In the genomic region with DNA sequence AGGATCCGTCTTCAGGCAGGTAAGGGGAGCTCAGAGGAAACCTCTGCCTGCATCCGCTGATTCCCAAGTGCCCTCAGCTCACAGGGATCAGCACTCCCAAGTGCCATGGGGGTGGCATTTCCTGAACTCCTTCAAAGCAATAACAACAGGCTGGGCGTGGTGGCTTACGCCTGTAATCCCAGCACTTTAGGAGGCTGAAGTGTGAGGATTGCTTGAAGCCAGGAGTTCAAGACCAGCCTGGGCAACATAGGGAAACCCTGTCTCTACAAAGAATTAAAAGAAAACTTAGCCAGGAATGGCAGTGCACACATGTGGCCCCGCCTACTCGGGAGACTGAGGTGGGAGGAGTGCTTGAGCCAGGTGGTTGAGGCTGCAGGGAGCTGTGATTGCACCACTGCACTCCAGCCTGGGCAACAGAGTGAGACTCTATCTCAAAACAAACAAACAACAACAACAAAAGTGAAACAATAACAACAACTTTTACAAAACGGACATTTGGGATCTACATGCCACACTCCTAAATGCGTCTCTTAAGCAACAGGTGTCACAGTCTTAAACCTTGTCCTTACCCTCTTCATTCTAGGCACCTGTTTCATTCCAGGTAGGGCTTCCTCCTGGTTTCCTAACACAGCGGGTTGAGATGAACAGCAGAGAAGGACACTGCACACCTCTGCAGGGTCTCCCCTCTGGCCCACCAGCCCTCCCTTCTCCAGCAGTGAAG, we compare ENCODE assay signal across 9 cellular contexts.
A peak's percentile ranks its signal among the peaks of the same experiment; 100 is the strongest.
DNase-seq lines count a peak whose midpoint lies in the region; ATAC-seq and TF ChIP-seq lines count a peak whose summit lies in the region.
"Had no signal": no experiment of that assay in that cellular context is flagged by ENCODE, and none has a peak within 500 bp of the region (broad histone marks: within the 10 kb centered on the region; RNA-seq: fewer than 3 reads in every experiment).

No MANE protein-coding gene starts in this region.

- H3K27me3 ChIP-seq in neural progenitor cell: no peaks in the 10 kb centered on the region

- H3K27me3 Mint-ChIP-seq in CD14-positive monocyte (ENCODE audit: low read depth in 3 of 3): peaks cover 0 to 3% (median 2%) of the 10 kb centered on the region in 3 donors
- no peaks in the 10 kb centered on the region for H3K27me3 Mint-ChIP-seq in MCF 10A (ENCODE audit: insufficient read depth, unreplicated experiment)
- peaks cover 0 to 5% of the 10 kb centered on the region in 2 donors for H3K27me3 Mint-ChIP-seq in natural killer cell (ENCODE audit: low read depth in 2 of 2)
- peaks cover 2% of the 10 kb centered on the region for H3K27me3 Mint-ChIP-seq in neural progenitor cell (ENCODE audit: insufficient read depth, low read depth)

- H3K36me3 Mint-ChIP-seq in CD14-positive monocyte (peaks cover 12 to 22% of the 10 kb centered on the region in 2 donors), MCF 10A (ENCODE audit: insufficient read depth, unreplicated experiment) (no peaks in the 10 kb centered on the region), natural killer cell (no peaks in the 10 kb centered on the region), neural progenitor cell (no peaks in the 10 kb centered on the region)
- H3K36me3 Mint-ChIP-seq: brain had no signal

- H4K20me1 ChIP-seq in neural progenitor cell (ENCODE audit: low read depth): no peaks in the 10 kb centered on the region

- H3K9ac ChIP-seq in neural progenitor cell: no peak overlapping the region

- CTCF ChIA-PET in MCF 10A (lab: Yijun Ruan, JAX): interaction anchor here (0.9 to 3.6 kb wide), 7 partner anchors 14 to 838 kb away, joined by 3 to 65 read pairs (median 16); no protein-coding TSS in a partner anchor

- H3K9me3 Mint-ChIP-seq in CD14-positive monocyte (peaks cover 10 to 20% (median 12%) of the 10 kb centered on the region in 7 donors), MCF 10A (ENCODE audit: unreplicated experiment) (no peaks in the 10 kb centered on the region), natural killer cell (no peaks in the 10 kb centered on the region), neural progenitor cell (peaks cover 16% of the 10 kb centered on the region)

- H3K36me3 ChIP-seq in neural progenitor cell: no peaks in the 10 kb centered on the region

- ATAC-seq in HG03457 (IDR thresholded peaks at IDR 0.05; ENCODE audit: unreplicated experiment) (peak; percentile 18), natural killer cell (no peak)

- H3K4me1 ChIP-seq in neural progenitor cell: no peaks in the 10 kb centered on the region

- intact Hi-C loops in CD14-positive monocyte (cut with micrococcal nuclease): loop anchor here (2.0 to 10.0 kb wide), 11 partner anchors 73 to 1966 kb away; a partner anchor contains a TSS
- intact Hi-C loops in MCF 10A (cut with micrococcal nuclease): loop anchor here (2.0 to 10.0 kb wide), 6 partner anchors 74 to 838 kb away; a partner anchor contains a TSS
- intact Hi-C loops in natural killer cell (cut with micrococcal nuclease): loop anchor here (5.0 kb wide), 1 partner anchor 263 kb away; no protein-coding TSS in a partner anchor

- no peak overlapping the region for H3K4me2 ChIP-seq in neural progenitor cell

- no peaks in the 10 kb centered on the region for H3K9me3 ChIP-seq in neural progenitor cell (ENCODE audit: low read depth)

- no TSS peak for BruUV-seq in MCF 10A (replicated peaks; lab: Mats Ljungman, UMichigan)

- H3K79me2 ChIP-seq in neural progenitor cell (ENCODE audit: low read depth): no peaks in the 10 kb centered on the region

- H3F3A ChIP-seq in neural progenitor cell (ENCODE audit: low read depth): no peaks in the 10 kb centered on the region

- POLR2A ChIA-PET in MCF 10A (lab: Yijun Ruan, JAX): interaction anchor here (0.6 to 3.1 kb wide), 8 partner anchors 14 to 368 kb away, joined by 3 to 14 read pairs (median 6); a partner anchor contains a TSS

- DNase-seq in CD14-positive monocyte (ENCODE audit: low spot score) (no peak), MCF 10A (ENCODE audit: unreplicated experiment) (peak; percentile 37), natural killer cell (no peak), neural progenitor cell (ENCODE audit: low spot score) (no peak), putamen (ENCODE audit: low spot score) (no peak), NCI-H1930 (lab: John Stamatoyannopoulos, UW) (no peak), dermis blood vessel endothelial cell (no peak)

- H3K4me3 Mint-ChIP-seq in CD14-positive monocyte (peak overlapping the region; percentile 91 to 97), MCF 10A (ENCODE audit: unreplicated experiment) (peak overlapping the region; percentile 97), natural killer cell (peak overlapping the region; percentile 99), neural progenitor cell (no peak overlapping the region)

- H3K27ac Mint-ChIP-seq in CD14-positive monocyte: peak overlapping the region; percentile 96 to 99 (median 99)
- H3K27ac Mint-ChIP-seq in MCF 10A (ENCODE audit: low read depth, unreplicated experiment): peak overlapping the region; percentile 93
- H3K27ac Mint-ChIP-seq in natural killer cell: peak overlapping the region; percentile 99
- H3K27ac Mint-ChIP-seq in neural progenitor cell: no peak overlapping the region

- no peak overlapping the region for H3K4me3 ChIP-seq in neural progenitor cell

- no peak overlapping the region for H3K27ac ChIP-seq in neural progenitor cell

- H2AFZ ChIP-seq in neural progenitor cell (replicated peaks): no peak overlapping the region

- H3K4me1 Mint-ChIP-seq in CD14-positive monocyte (peaks cover 21% of the 10 kb centered on the region), MCF 10A (ENCODE audit: insufficient read depth, unreplicated experiment) (peaks cover 5% of the 10 kb centered on the region), natural killer cell (peaks cover 24 to 33% of the 10 kb centered on the region in 2 donors), neural progenitor cell (no peaks in the 10 kb centered on the region)

- no peak for TF ChIP-seq CTCF in CD14-positive monocyte (IDR thresholded peaks at IDR 0.05)
- TF ChIP-seq CTCF in MCF 10A (IDR thresholded peaks at IDR 0.05; ENCODE audit: unreplicated experiment): no peak
- no peak for TF ChIP-seq CTCF in natural killer cell (IDR thresholded peaks at IDR 0.05)
- no peak for TF ChIP-seq CTCF in neural progenitor cell (IDR thresholded peaks at IDR 0.05)
